8 cellular contexts compared by ENCODE assay signal in genomic region chr1:33349778-33350610, GRCh38. TPM values are rescaled to one million over a fixed set of nuclear protein-coding genes. Genes with fewer than 3 reads are reported as not detected.
DNase-seq lines count a peak whose midpoint lies in the region; ATAC-seq and TF ChIP-seq lines count a peak whose summit lies in the region.

No MANE protein-coding gene starts in this region.

- peak overlapping the region; percentile 97 for H3K4me2 ChIP-seq in PC-3 (ENCODE audit: low read length)

- ATAC-seq in GM21515 (IDR thresholded peaks at IDR 0.05; ENCODE audit: unreplicated experiment) (peak; percentile 76), PC-3 (peak; percentile 61)
- peak; percentile 87 to 92 for ATAC-seq in activated T-cell treated with anti-CD3 and anti-CD28 coated beads, Interleukin-2, amount 50 U/mL, for 4 hours

- TF ChIP-seq EP300 in esophagus muscularis mucosa (IDR thresholded peaks at IDR 0.05), result no peak

- POLR2A ChIA-PET in PC-3 (lab: Charles Lee; ENCODE audit: unreplicated experiment), result interaction anchor here (0.5 to 0.6 kb wide), 2 partner anchors 14 to 87 kb away, joined by 3 to 4 read pairs; no protein-coding TSS in a partner anchor

- peak; percentile 77 for TF ChIP-seq POLR2A in esophagus muscularis mucosa (IDR thresholded peaks at IDR 0.05; ENCODE audit: low read depth)

- TF ChIP-seq CTCF in PC-3 (conservative IDR thresholded peaks at IDR 0.05; ENCODE audit: low read depth, low read length) (no peak), esophagus muscularis mucosa (IDR thresholded peaks at IDR 0.05) (no peak)

- no peaks in the 10 kb centered on the region for H3K9me2 ChIP-seq in PC-3 (replicated peaks; ENCODE audit: low read length)

- peaks cover 47% of the 10 kb centered on the region for H3K4me1 Mint-ChIP-seq in activated T-cell treated with anti-CD3 and anti-CD28 coated beads, Interleukin-2, amount 50 U/mL, for 4 hours (ENCODE audit: low read depth)

- H3K4me3 ChIP-seq in HUES64 (ENCODE audit: low read length) (peak overlapping the region; percentile 64), PC-3 (ENCODE audit: low read length) (peak overlapping the region; percentile 73), esophagus muscularis mucosa (peak overlapping the region; percentile 95 to 99 (median 97)), muscle layer of duodenum (ENCODE audit: low read depth in 1 of 2, low read length in 2 of 2) (peak overlapping the region; percentile 57 to 80)

- H3K27me3 ChIP-seq in HUES64 (ENCODE audit: insufficient read depth, low read length) (peaks cover 76% of the 10 kb centered on the region), PC-3 (ENCODE audit: low read length) (no peaks in the 10 kb centered on the region), esophagus muscularis mucosa (no peaks in the 10 kb centered on the region), muscle layer of duodenum (ENCODE audit: low read depth, low read length) (no peaks in the 10 kb centered on the region)

- intact Hi-C loops in PC-3 (cut with micrococcal nuclease) (loop anchor here (1.0 kb wide), 1 partner anchor 223 kb away; no protein-coding TSS in a partner anchor), esophagus muscularis mucosa (cut with DNase I) (no loop called here)

- H3K9me3 ChIP-seq in HUES64 (ENCODE audit: insufficient read depth, low read depth, low read length) (no peaks in the 10 kb centered on the region), PC-3 (ENCODE audit: low read length) (no peaks in the 10 kb centered on the region), esophagus muscularis mucosa (no peaks in the 10 kb centered on the region), muscle layer of duodenum (ENCODE audit: control insufficient read depth in 1 of 2, low read length in 2 of 2) (no peaks in the 10 kb centered on the region)

- H3K36me3 ChIP-seq in HUES64 (ENCODE audit: insufficient read depth, low read length) (no peaks in the 10 kb centered on the region; the same call in 1 of the 2 replicates), PC-3 (ENCODE audit: low read depth, low read length) (peaks cover 33% of the 10 kb centered on the region), esophagus muscularis mucosa (peaks cover 13 to 16% (median 15%) of the 10 kb centered on the region in 4 donors), muscle layer of duodenum (ENCODE audit: control insufficient read depth in 1 of 2, insufficient read depth in 2 of 2, low read length in 2 of 2) (peaks cover 0 to 12% of the 10 kb centered on the region in 2 donors)

- peak overlapping the region; percentile 83 for H2AFZ ChIP-seq in PC-3 (ENCODE audit: low read length)

- H3K9me3 Mint-ChIP-seq in activated T-cell treated with anti-CD3 and anti-CD28 coated beads, Interleukin-2, amount 50 U/mL, for 4 hours, result no peaks in the 10 kb centered on the region

- WGBS in HUES64, result under 1% methylated on average over 104 of the region's 104 CpGs
- under 1% methylated on average over 23 of the region's 104 CpGs for WGBS in esophagus muscularis mucosa

- H3K36me3 Mint-ChIP-seq in activated T-cell treated with anti-CD3 and anti-CD28 coated beads, Interleukin-2, amount 50 U/mL, for 4 hours (ENCODE audit: insufficient read depth), result peaks cover 9% of the 10 kb centered on the region

- H3K9ac ChIP-seq in HUES64 (ENCODE audit: low read depth, low read length), result peak overlapping the region; percentile 82
- H3K9ac ChIP-seq in PC-3 (ENCODE audit: low read length), result peak overlapping the region; percentile 88

- no peaks in the 10 kb centered on the region for H3K27me3 Mint-ChIP-seq in activated T-cell treated with anti-CD3 and anti-CD28 coated beads, Interleukin-2, amount 50 U/mL, for 4 hours (ENCODE audit: low read depth)

- H4K20me1 ChIP-seq in PC-3 (ENCODE audit: low read length), result peaks cover 30% of the 10 kb centered on the region

- CTCF ChIA-PET in PC-3 (lab: Charles Lee), result interaction anchor here (0.6 kb wide), 2 partner anchors 33 to 106 kb away, joined by 3 to 6 read pairs; no protein-coding TSS in a partner anchor

- H3K4me3 Mint-ChIP-seq in activated T-cell treated with anti-CD3 and anti-CD28 coated beads, Interleukin-2, amount 50 U/mL, for 4 hours, result peak overlapping the region; percentile 90

- H3K4me1 ChIP-seq in HUES64 (ENCODE audit: insufficient read depth, low read length) (peaks cover 32% of the 10 kb centered on the region), PC-3 (ENCODE audit: insufficient read depth, low read length) (peaks cover 50% of the 10 kb centered on the region), esophagus muscularis mucosa (peaks cover 26 to 48% (median 45%) of the 10 kb centered on the region in 4 donors), muscle layer of duodenum (ENCODE audit: control insufficient read depth in 1 of 2, insufficient read depth in 2 of 2, low read length in 2 of 2) (peaks cover 21 to 35% of the 10 kb centered on the region in 2 donors)

- H3F3A ChIP-seq in PC-3 (ENCODE audit: low read length, unreplicated experiment), result peaks cover 4% of the 10 kb centered on the region

- H3K27ac ChIP-seq in HUES64 (ENCODE audit: low read depth, low read length) (no peak overlapping the region), PC-3 (ENCODE audit: low read length) (peak overlapping the region; percentile 80), esophagus muscularis mucosa (replicated peaks in 1 of 4) (peak overlapping the region; percentile 99 to 100 (median 100)), muscle layer of duodenum (ENCODE audit: low read length) (peak overlapping the region; percentile 76)

- peak; percentile 58 for DNase-seq in DMS 273 treated with DMSO at 0.1 percent for 48 hours (lab: John Stamatoyannopoulos, UW)
- peak; percentile 87 for DNase-seq in PC-3
- peak; percentile 73 for DNase-seq in activated T-cell treated with anti-CD3 and anti-CD28 coated beads, Interleukin-2, amount 50 U/mL, for 4 hours
- peak; percentile 95 for DNase-seq in esophagus muscularis mucosa (ENCODE audit: extremely low spot score)
- peak; percentile 48 for DNase-seq in stimulated activated CD8-positive, alpha-beta memory T cell treated with anti-CD3 and anti-CD28 coated beads, Interleukin-7, amount 100 ng/mL, for 24 hours (ENCODE audit: low read depth)

- BruUV-seq in PC-3 (replicated peaks; lab: Mats Ljungman, UMichigan), result no TSS peak

- peaks cover 67% of the 10 kb centered on the region for H3K79me2 ChIP-seq in PC-3 (ENCODE audit: low read length)

RNA-seq across cellular contexts. Expression of gene A3GALT2, which starts 29.1 kb away (rescaled TPM):
- not detected for polyA plus RNA-seq in HUES64 (2013, experiment 1 of 2)
- polyA plus RNA-seq in HUES64 (2013, experiment 2 of 2), result not detected
- total RNA-seq in PC-3 (2014; rRNA removed) (0.58 TPM in 1 of 2 replicates, not detected in the other), esophagus muscularis mucosa (not detected)
- total RNA-seq in activated T-cell treated with anti-CD3 and anti-CD28 coated beads, Interleukin-2, amount 50 U/mL, for 4 hours, result under 1 TPM in 1 of 3 donors, not detected in 2; 0.30 TPM
